Comparison of ENCODE assay signal across 11 cellular contexts in genomic region chr5:140214831-140215230, GRCh38. TPM values are rescaled to one million over a fixed set of nuclear protein-coding genes. Genes with fewer than 3 reads are reported as not detected.
A peak's percentile ranks its signal among the peaks of the same experiment; 100 is the strongest.
DNase-seq lines count a peak whose midpoint lies in the region; ATAC-seq, FAIRE-seq and TF ChIP-seq lines count a peak whose summit lies in the region.
"Had no signal": no experiment of that assay in that cellular context is flagged by ENCODE, and none has a peak within 500 bp of the region (broad histone marks: within the 10 kb centered on the region; RNA-seq: fewer than 3 reads in every experiment).

No MANE protein-coding gene starts in this region.

- DNase-seq in GM18507 (ENCODE audit: extremely low spot score, insufficient read length, low read depth) (no peak), LHCN-M2 (ENCODE audit: low read depth) (peak; percentile 96), astrocyte of the hippocampus (ENCODE audit: low read depth, low spot score) (peak; percentile 85), renal cortical epithelial cell (ENCODE audit: low read depth) (peak; percentile 87), osteocyte (ENCODE audit: extremely low spot score, unreplicated experiment) (no peak), NCI-H187 (lab: John Stamatoyannopoulos, UW) (no peak)
- DNase-seq in activated T-cell treated with anti-CD3 and anti-CD28 coated beads, Interleukin-2, amount 50 U/mL, for 48 hours = no peak
- DNase-seq: activated CD4-positive, alpha-beta T cell treated with anti-CD3 and anti-CD28 coated beads, Interleukin-2, amount 50 U/mL, for 48 hours; left colon had no signal

- H3K36me3 Mint-ChIP-seq in osteocyte (ENCODE audit: unreplicated experiment) = no peaks in the 10 kb centered on the region

- no peak for TF ChIP-seq CTCF in osteocyte (IDR thresholded peaks at IDR 0.05)
- TF ChIP-seq CTCF in gastroesophageal sphincter (IDR thresholded peaks at IDR 0.05) = no peak

- H3K4me3 ChIP-seq in gastroesophageal sphincter = no peak overlapping the region
- H3K4me3 ChIP-seq: tibial nerve had no signal

- H3K4me1 Mint-ChIP-seq in osteocyte (ENCODE audit: unreplicated experiment) = peaks cover 4% of the 10 kb centered on the region

- H3K9me3 ChIP-seq in gastroesophageal sphincter = no peaks in the 10 kb centered on the region
- H3K9me3 ChIP-seq: tibial nerve had no signal

- peaks cover 0 to 10% of the 10 kb centered on the region in 2 donors for H3K36me3 ChIP-seq in gastroesophageal sphincter
- H3K36me3 ChIP-seq: tibial nerve had no signal

- TF ChIP-seq POLR2A in gastroesophageal sphincter (IDR thresholded peaks at IDR 0.05) = no peak

- FAIRE-seq in GM18507 (lab: Jason Lieb, UNC) = peak; percentile 63

- WGBS in gastroesophageal sphincter (ENCODE audit: low coverage in 1 of 2), 2 donors = 88 to 89% methylated on average over 3 of the region's 4 CpGs

- H3K9me3 Mint-ChIP-seq in osteocyte (ENCODE audit: unreplicated experiment) = no peaks in the 10 kb centered on the region

- no peak overlapping the region for H3K27ac ChIP-seq in gastroesophageal sphincter
- H3K27ac ChIP-seq: tibial nerve had no signal

- H3K27ac Mint-ChIP-seq in osteocyte (ENCODE audit: unreplicated experiment) = no peak overlapping the region

- H3K4me1 ChIP-seq in gastroesophageal sphincter = peaks cover 5 to 21% (median 6%) of the 10 kb centered on the region in 3 donors

- H3K4me3 Mint-ChIP-seq in osteocyte (ENCODE audit: unreplicated experiment) = no peak overlapping the region

- ATAC-seq in gastroesophageal sphincter = no peak
- ATAC-seq: left colon had no signal

- TF ChIP-seq EP300 in gastroesophageal sphincter (IDR thresholded peaks at IDR 0.05) = no peak

- H3K27me3 Mint-ChIP-seq in osteocyte (ENCODE audit: unreplicated experiment) = peaks cover 5% of the 10 kb centered on the region

- H3K27me3 ChIP-seq in gastroesophageal sphincter = no peaks in the 10 kb centered on the region
- H3K27me3 ChIP-seq: tibial nerve had no signal

RNA-seq across cellular contexts. Expression of gene CYSTM1, which starts 39.8 kb away (rescaled TPM):
- 1.0 and 2.6 TPM in 2 replicates for total RNA-seq in LHCN-M2 (2014; rRNA removed)
- 10.1 TPM for polyA plus RNA-seq in LHCN-M2 (2012)
- 27.0 and 30.0 TPM in 2 replicates for total RNA-seq in renal cortical epithelial cell
- total RNA-seq in osteocyte = 26.7 and 29.8 TPM in 2 replicates
- 100 to 1,000 TPM in 1 of 4 donors, 10 to 100 TPM in 3; 41.6 to 102 (median 62.3) TPM for total RNA-seq in gastroesophageal sphincter

Comparison
In these comparisons a context has a peak if more than half of its experiments do, and no peak if none do; other contexts are left out.
1. DNase-seq: peak in LHCN-M2 (single experiment), astrocyte of the hippocampus (single experiment) and renal cortical epithelial cell (single experiment); none in GM18507 (single experiment), osteocyte (single experiment), activated T-cell treated with anti-CD3 and anti-CD28 coated beads, Interleukin-2, amount 50 U/mL, for 48 hours (0 of 2) and NCI-H187 (0 of 2).